10 cellular contexts compared by ENCODE assay signal in genomic region chr1:228142616-228143203, GRCh38. TPM values are rescaled to one million over a fixed set of nuclear protein-coding genes. Genes with fewer than 3 reads are reported as not detected.
DNase-seq lines count a peak whose midpoint lies in the region; ATAC-seq, FAIRE-seq and TF ChIP-seq lines count a peak whose summit lies in the region.
"Had no signal": no experiment of that assay in that cellular context is flagged by ENCODE, and none has a peak within 500 bp of the region (broad histone marks: within the 10 kb centered on the region; RNA-seq: fewer than 3 reads in every experiment).

No MANE protein-coding gene starts in this region.

- no peak overlapping the region for H2AFZ ChIP-seq in K562 (ENCODE audit: low read depth, low read length)

- peaks cover 76% of the 10 kb centered on the region for H3K79me2 ChIP-seq in K562 (ENCODE audit: control insufficient read depth, insufficient read depth, low read length)

- peaks cover 68% of the 10 kb centered on the region for H4K20me1 ChIP-seq in K562 (replicated peaks; ENCODE audit: control insufficient read depth, insufficient read depth, low read length)

- WGBS in K562 (ENCODE audit: insufficient coverage, low coverage, missing lambda C conversion rate), result 83% methylated on average over 10 of the region's 15 CpGs

- no peaks in the 10 kb centered on the region for H3K36me3 Mint-ChIP-seq in natural killer cell

- peak overlapping the region; percentile 95 to 96 for H3K27ac Mint-ChIP-seq in natural killer cell

- H3K9me3 ChIP-seq in K562 (replicated peaks; ENCODE audit: control insufficient read depth, insufficient read depth, low read depth, low read length), result no peaks in the 10 kb centered on the region
- no peaks in the 10 kb centered on the region for H3K9me3 ChIP-seq in vagina

- ATAC-seq in Right ventricle myocardium inferior (no peak), Right ventricle myocardium superior (ENCODE audit: poor library complexity) (no peak), K562 (no peak), natural killer cell (no peak)

- intact Hi-C loops in Right ventricle myocardium inferior (cut with DNase I), result no loop called here
- intact Hi-C loops in Right ventricle myocardium superior (cut with DNase I), result no loop called here
- intact Hi-C loops in K562 (cut with micrococcal nuclease), result no loop called here
- intact Hi-C loops in natural killer cell (cut with micrococcal nuclease), result no loop called here
- intact Hi-C loops in vagina (cut with DNase I), result loop anchor here (5.0 kb wide), 1 partner anchor 265 kb away; the partner anchor contains the start of gene TRIM11

- no peak for TF ChIP-seq RAD21 in K562 (CRISPR knock-in tag; conservative IDR thresholded peaks at IDR 0.05 in 1 of 2, IDR thresholded peaks at IDR 0.05 in 1 of 2)

- peaks cover 61 to 88% of the 10 kb centered on the region in 2 experiments for H3K4me1 ChIP-seq in K562 (replicated peaks in 1 of 2; ENCODE audit: control insufficient read depth in 2 of 2, insufficient read depth in 2 of 2, low read length in 2 of 2)
- H3K4me1 ChIP-seq in vagina, result peaks cover 65% of the 10 kb centered on the region

- H3K4me1 Mint-ChIP-seq in natural killer cell, result peaks cover 22 to 51% of the 10 kb centered on the region in 2 donors

- TF ChIP-seq EP300 in K562 (IDR thresholded peaks at IDR 0.05; ENCODE audit: low read length), result no peak

- peak; percentile 59 for DNase-seq in Right ventricle myocardium inferior (ENCODE audit: missing footprints)
- DNase-seq in Right ventricle myocardium superior, result no peak
- no peak for DNase-seq in K562 (ENCODE audit: extremely low read depth in 1 of 4, low spot score in 3 of 4)
- no peak for DNase-seq in natural killer cell
- DNase-seq in vagina (ENCODE audit: extremely low spot score in 2 of 2), result peak in 1 of 2 donors; percentile 88
- no peak for DNase-seq in MV-4-11 (lab: John Stamatoyannopoulos, UW)
- DNase-seq in brain microvascular endothelial cell, result no peak
- DNase-seq in EL, result no peak
- DNase-seq: activated gamma-delta T cell treated with Interleukin-2 at 50 U/mL for 16 hours, RPMI8226 had no signal

- in situ Hi-C loops in K562 (cut with MboI) (no loop called here), brain microvascular endothelial cell (cut with HindIII; ENCODE audit: low pct_ligation_motif_present, low sequenced_read_pairs) (no loop called here)

- H3K36me3 ChIP-seq in K562 (ENCODE audit: control insufficient read depth, insufficient read depth, low read length) (peaks cover 43% of the 10 kb centered on the region; the same call in 2 of the 3 replicates), vagina (peaks cover 0 to 16% of the 10 kb centered on the region in 2 donors), brain microvascular endothelial cell (replicated peaks) (peaks cover 7% of the 10 kb centered on the region)

- no peaks in the 10 kb centered on the region for H3K27me3 Mint-ChIP-seq in natural killer cell (ENCODE audit: low read depth in 2 of 2)

- POLR2A ChIA-PET in K562 (lab: Yijun Ruan, JAX), result interaction anchor here (0.7 to 6.0 kb wide), 11 partner anchors 8 to 225 kb away, joined by 3 to 47 read pairs (median 3); partner anchors contain the start of genes IBA57 and MRPL55

- FAIRE-seq in K562 (lab: Jason Lieb, UNC), result no peak

- H3K27me3 ChIP-seq in K562 (ENCODE audit: control insufficient read depth in 2 of 2, insufficient read depth in 2 of 2, low read length in 2 of 2) (no peaks in the 10 kb centered on the region), vagina (no peaks in the 10 kb centered on the region), brain microvascular endothelial cell (replicated peaks) (no peaks in the 10 kb centered on the region)

- H3K4me3 Mint-ChIP-seq in natural killer cell, result peak overlapping the region; percentile 70

- peaks cover 24% of the 10 kb centered on the region for H3K9me1 ChIP-seq in K562 (ENCODE audit: control insufficient read depth, insufficient read depth, low read length)

- H3K27ac ChIP-seq in K562 (ENCODE audit: extremely low read depth, low read depth, low read length) (peak overlapping the region; percentile 8; the same call in 1 of the 3 replicates), vagina (peak overlapping the region; percentile 96), brain microvascular endothelial cell (no peak overlapping the region)

- no peak overlapping the region for H3K4me3 ChIP-seq in K562
- H3K4me3 ChIP-seq in vagina, result peak overlapping the region; percentile 78 to 89
- no peak overlapping the region for H3K4me3 ChIP-seq in brain microvascular endothelial cell (ENCODE audit: low read depth, low read length)

- peak overlapping the region; percentile 92; the same call in 1 of the 2 replicates for H3K4me2 ChIP-seq in K562 (ENCODE audit: insufficient read depth, low read length)

- TF ChIP-seq CTCF in K562 (IDR thresholded peaks at IDR 0.05 in 2 of 3, conservative IDR thresholded peaks at IDR 0.05 in 1 of 3; ENCODE audit: insufficient read depth in 2 of 3, low read depth in 1 of 3, low read length in 3 of 3) (no peak), natural killer cell (IDR thresholded peaks at IDR 0.05) (no peak), vagina (IDR thresholded peaks at IDR 0.05) (no peak), brain microvascular endothelial cell (IDR thresholded peaks at IDR 0.05; ENCODE audit: low read depth, low read length, missing control alignments) (no peak)

- no TSS peak for BruUV-seq in K562 (replicated peaks; lab: Mats Ljungman, UMichigan)

- peak overlapping the region; percentile 7 to 98; a peak in 3 of 4 replicates for H3K9ac ChIP-seq in K562 (ENCODE audit: insufficient read depth in 1 of 2, low read depth in 2 of 2, low read length in 2 of 2)

- CTCF ChIA-PET in K562 (lab: Yijun Ruan, JAX; ENCODE audit: low intra/inter-chr PET ratio), result no interaction called here

- H3K9me3 Mint-ChIP-seq in natural killer cell, result no peaks in the 10 kb centered on the region

- TF ChIP-seq POLR2A in K562 (conservative IDR thresholded peaks at IDR 0.05) (no peak), vagina (IDR thresholded peaks at IDR 0.05) (no peak)

RNA-seq across cellular contexts. Expression of gene GUK1, which starts 2.6 kb away (rescaled TPM):
- total RNA-seq in Right ventricle myocardium inferior (162 TPM), Right ventricle myocardium superior (143 TPM), K562 (2014; rRNA removed) (331 and 360 TPM in 2 replicates), K562 (2014; rRNA removed; fragmentation: Illumina TruSeq; extraction: Trizol) (31.6 and 42.7 TPM in 2 replicates), K562 (2015; rRNA removed; fragmentation: Illumina TruSeq; extraction: Trizol) (129 and 132 TPM in 2 replicates), K562 (2021) (228 and 233 TPM in 2 replicates), natural killer cell (100 to 1,000 TPM; 292 to 313 (median 308) TPM), vagina (299 TPM)
- 206 and 587 TPM in 2 replicates for total RNA-seq in K562 (2011; cell fraction: chromatin; rRNA removed; ENCODE audit: low replicate concordance)
- total RNA-seq in K562 (2011; cell fraction: nucleolus; rRNA removed), result 479 and 565 TPM in 2 replicates
- 351 and 369 TPM in 2 replicates for total RNA-seq in K562 (2011; cell fraction: nucleoplasm; rRNA removed)
- polyA plus RNA-seq in K562 (2011; rRNA removed) (192 and 244 TPM in 2 replicates), K562 (2014; fragmentation: Illumina TruSeq; extraction: Trizol) (44.3 and 143 TPM in 2 replicates), K562 (2014; fragmentation: Nextera tagmentation; extraction: Ambion mirVana) (10 to 100 TPM in 1 of 2 experiments, 1 to 10 TPM in 1; 7.0 to 18.1 TPM), K562 (2014; rRNA removed) (285 and 338 TPM in 2 replicates)
- polyA plus RNA-seq in K562 (2011; cell fraction: cytosol; rRNA removed), result 357 and 647 TPM in 2 replicates
- polyA plus RNA-seq in K562 (2011; cell fraction: nucleus; rRNA removed), result 690 and 902 TPM in 2 replicates
- polyA plus RNA-seq in K562 (2012), result 198 and 243 TPM in 2 replicates
- polyA minus RNA-seq in K562 (2011; rRNA and poly(A)+ RNA removed), result 38.4 and 72.5 TPM in 2 replicates
- polyA minus RNA-seq in K562 (2011; cell fraction: cytosol; rRNA and poly(A)+ RNA removed), result 79.7 and 95.8 TPM in 2 replicates
- 159 and 171 TPM in 2 replicates for polyA minus RNA-seq in K562 (2011; cell fraction: nucleus; rRNA and poly(A)+ RNA removed)

RNA-seq across cellular contexts. Expression of gene GJC2, which starts 7.0 kb away (rescaled TPM):
- 1.6 TPM for total RNA-seq in Right ventricle myocardium inferior
- 1.6 TPM for total RNA-seq in Right ventricle myocardium superior
- 0.53 and 1.4 TPM in 2 replicates for total RNA-seq in K562 (2011; cell fraction: chromatin; rRNA removed; ENCODE audit: low replicate concordance)
- total RNA-seq in K562 (2011; cell fraction: nucleolus; rRNA removed), result 1.2 and 2.2 TPM in 2 replicates
- total RNA-seq in K562 (2011; cell fraction: nucleoplasm; rRNA removed), result 0.59 and 0.69 TPM in 2 replicates
- total RNA-seq in K562 (2014; rRNA removed), result 0.32 and 0.86 TPM in 2 replicates
- 0.11 and 0.16 TPM in 2 replicates for total RNA-seq in K562 (2014; rRNA removed; fragmentation: Illumina TruSeq; extraction: Trizol)
- total RNA-seq in K562 (2015; rRNA removed; fragmentation: Illumina TruSeq; extraction: Trizol), result 0.11 and 0.22 TPM in 2 replicates
- 0.62 and 0.69 TPM in 2 replicates for total RNA-seq in K562 (2021)
- polyA plus RNA-seq in K562 (2011; rRNA removed), result 0.08 and 0.20 TPM in 2 replicates
- polyA plus RNA-seq in K562 (2011; cell fraction: cytosol; rRNA removed), result 0.10 and 0.61 TPM in 2 replicates
- polyA plus RNA-seq in K562 (2011; cell fraction: nucleus; rRNA removed), result 0.29 and 1.1 TPM in 2 replicates
- 0.39 and 0.47 TPM in 2 replicates for polyA plus RNA-seq in K562 (2012)
- 0.06 and 0.12 TPM in 2 replicates for polyA plus RNA-seq in K562 (2014; fragmentation: Illumina TruSeq; extraction: Trizol)
- polyA plus RNA-seq in K562 (2014; fragmentation: Nextera tagmentation; extraction: Ambion mirVana), result not detected
- 0.03 and 0.36 TPM in 2 replicates for polyA plus RNA-seq in K562 (2014; rRNA removed)
- polyA minus RNA-seq in K562 (2011; rRNA and poly(A)+ RNA removed), result 0.09 and 0.18 TPM in 2 replicates
- 0.57 TPM in 1 of 2 replicates, not detected in the other for polyA minus RNA-seq in K562 (2011; cell fraction: cytosol; rRNA and poly(A)+ RNA removed)
- 0.40 and 0.44 TPM in 2 replicates for polyA minus RNA-seq in K562 (2011; cell fraction: nucleus; rRNA and poly(A)+ RNA removed)
- total RNA-seq in natural killer cell, result 1 to 10 TPM; 1.0 to 2.2 (median 1.7) TPM
- 4.4 TPM for total RNA-seq in vagina

RNA-seq across cellular contexts. Expression of gene IBA57, which starts 22.9 kb away (rescaled TPM):
- 12.7 TPM for total RNA-seq in Right ventricle myocardium inferior
- 14.8 TPM for total RNA-seq in Right ventricle myocardium superior
- total RNA-seq in K562 (2011; cell fraction: chromatin; rRNA removed; ENCODE audit: low replicate concordance), result 6.2 and 10.7 TPM in 2 replicates
- total RNA-seq in K562 (2011; cell fraction: nucleolus; rRNA removed), result 8.3 and 8.9 TPM in 2 replicates
- total RNA-seq in K562 (2011; cell fraction: nucleoplasm; rRNA removed), result 6.8 and 8.3 TPM in 2 replicates
- total RNA-seq in K562 (2014; rRNA removed), result 9.0 and 16.8 TPM in 2 replicates
- 1.8 and 1.9 TPM in 2 replicates for total RNA-seq in K562 (2014; rRNA removed; fragmentation: Illumina TruSeq; extraction: Trizol)
- 2.9 and 4.1 TPM in 2 replicates for total RNA-seq in K562 (2015; rRNA removed; fragmentation: Illumina TruSeq; extraction: Trizol)
- 14.1 and 15.5 TPM in 2 replicates for total RNA-seq in K562 (2021)
- polyA plus RNA-seq in K562 (2011; rRNA removed), result 2.7 and 5.6 TPM in 2 replicates
- polyA plus RNA-seq in K562 (2011; cell fraction: cytosol; rRNA removed), result 4.2 and 11.4 TPM in 2 replicates
- polyA plus RNA-seq in K562 (2011; cell fraction: nucleus; rRNA removed), result 4.0 and 5.9 TPM in 2 replicates
- 4.8 and 6.7 TPM in 2 replicates for polyA plus RNA-seq in K562 (2012)
- polyA plus RNA-seq in K562 (2014; fragmentation: Illumina TruSeq; extraction: Trizol), result 1.9 and 5.9 TPM in 2 replicates
- 1 to 10 TPM in 1 of 2 experiments, under 1 TPM in 1; 0.77 to 1.0 TPM for polyA plus RNA-seq in K562 (2014; fragmentation: Nextera tagmentation; extraction: Ambion mirVana)
- polyA plus RNA-seq in K562 (2014; rRNA removed), result 6.9 and 9.0 TPM in 2 replicates
- 1.9 and 2.1 TPM in 2 replicates for polyA minus RNA-seq in K562 (2011; rRNA and poly(A)+ RNA removed)
- 7.1 and 8.0 TPM in 2 replicates for polyA minus RNA-seq in K562 (2011; cell fraction: cytosol; rRNA and poly(A)+ RNA removed)
- 3.4 and 3.7 TPM in 2 replicates for polyA minus RNA-seq in K562 (2011; cell fraction: nucleus; rRNA and poly(A)+ RNA removed)
- 10 to 100 TPM; 13.3 to 14.1 (median 13.8) TPM for total RNA-seq in natural killer cell
- 3.4 TPM for total RNA-seq in vagina

RNA-seq across cellular contexts. Expression of gene MRPL55, which starts 33.6 kb away (rescaled TPM):
- 57.0 TPM for total RNA-seq in Right ventricle myocardium inferior
- total RNA-seq in Right ventricle myocardium superior, result 65.6 TPM
- 49.1 and 124 TPM in 2 replicates for total RNA-seq in K562 (2011; cell fraction: chromatin; rRNA removed; ENCODE audit: low replicate concordance)
- total RNA-seq in K562 (2011; cell fraction: nucleolus; rRNA removed), result 125 and 127 TPM in 2 replicates
- total RNA-seq in K562 (2011; cell fraction: nucleoplasm; rRNA removed), result 91.0 and 99.2 TPM in 2 replicates
- 228 and 230 TPM in 2 replicates for total RNA-seq in K562 (2014; rRNA removed)
- total RNA-seq in K562 (2014; rRNA removed; fragmentation: Illumina TruSeq; extraction: Trizol), result 26.7 and 47.2 TPM in 2 replicates
- 83.8 and 90.1 TPM in 2 replicates for total RNA-seq in K562 (2015; rRNA removed; fragmentation: Illumina TruSeq; extraction: Trizol)
- total RNA-seq in K562 (2021), result 112 and 120 TPM in 2 replicates
- polyA plus RNA-seq in K562 (2011; rRNA removed), result 65.9 and 115 TPM in 2 replicates
- 142 and 334 TPM in 2 replicates for polyA plus RNA-seq in K562 (2011; cell fraction: cytosol; rRNA removed)
- 277 and 406 TPM in 2 replicates for polyA plus RNA-seq in K562 (2011; cell fraction: nucleus; rRNA removed)
- polyA plus RNA-seq in K562 (2012), result 90.3 and 111 TPM in 2 replicates
- polyA plus RNA-seq in K562 (2014; fragmentation: Illumina TruSeq; extraction: Trizol), result 81.0 and 93.0 TPM in 2 replicates
- polyA plus RNA-seq in K562 (2014; fragmentation: Nextera tagmentation; extraction: Ambion mirVana), result 10 to 100 TPM; 34.9 to 77.0 TPM
- 154 and 166 TPM in 2 replicates for polyA plus RNA-seq in K562 (2014; rRNA removed)
- 25.6 and 46.0 TPM in 2 replicates for polyA minus RNA-seq in K562 (2011; rRNA and poly(A)+ RNA removed)
- polyA minus RNA-seq in K562 (2011; cell fraction: cytosol; rRNA and poly(A)+ RNA removed), result 61.9 and 66.6 TPM in 2 replicates
- 48.2 and 76.1 TPM in 2 replicates for polyA minus RNA-seq in K562 (2011; cell fraction: nucleus; rRNA and poly(A)+ RNA removed)
- 10 to 100 TPM; 50.0 to 70.6 (median 64.1) TPM for total RNA-seq in natural killer cell
- total RNA-seq in vagina, result 73.7 TPM

RNA-seq across cellular contexts. Expression of gene C1orf35, which starts 39.6 kb away (rescaled TPM):
- total RNA-seq in Right ventricle myocardium inferior (6.0 TPM), Right ventricle myocardium superior (7.3 TPM), K562 (2014; rRNA removed) (42.2 and 50.8 TPM in 2 replicates), K562 (2014; rRNA removed; fragmentation: Illumina TruSeq; extraction: Trizol) (4.9 and 8.3 TPM in 2 replicates), K562 (2015; rRNA removed; fragmentation: Illumina TruSeq; extraction: Trizol) (18.9 and 23.2 TPM in 2 replicates), K562 (2021) (38.2 and 41.8 TPM in 2 replicates), natural killer cell (10 to 100 TPM; 18.9 to 21.6 (median 19.6) TPM), vagina (14.7 TPM)
- total RNA-seq in K562 (2011; cell fraction: chromatin; rRNA removed; ENCODE audit: low replicate concordance), result 16.4 and 31.0 TPM in 2 replicates
- total RNA-seq in K562 (2011; cell fraction: nucleolus; rRNA removed), result 27.0 and 28.6 TPM in 2 replicates
- 20.4 and 20.5 TPM in 2 replicates for total RNA-seq in K562 (2011; cell fraction: nucleoplasm; rRNA removed)
- polyA plus RNA-seq in K562 (2011; rRNA removed) (10.8 and 15.6 TPM in 2 replicates), K562 (2014; fragmentation: Illumina TruSeq; extraction: Trizol) (12.5 and 20.9 TPM in 2 replicates), K562 (2014; fragmentation: Nextera tagmentation; extraction: Ambion mirVana) (1 to 10 TPM; 3.2 to 3.8 TPM), K562 (2014; rRNA removed) (34.3 and 48.7 TPM in 2 replicates)
- polyA plus RNA-seq in K562 (2011; cell fraction: cytosol; rRNA removed), result 12.7 and 22.3 TPM in 2 replicates
- 44.7 and 65.7 TPM in 2 replicates for polyA plus RNA-seq in K562 (2011; cell fraction: nucleus; rRNA removed)
- polyA plus RNA-seq in K562 (2012), result 28.9 and 30.6 TPM in 2 replicates
- polyA minus RNA-seq in K562 (2011; rRNA and poly(A)+ RNA removed), result 1.9 and 2.0 TPM in 2 replicates
- polyA minus RNA-seq in K562 (2011; cell fraction: cytosol; rRNA and poly(A)+ RNA removed), result 2.3 and 5.9 TPM in 2 replicates
- 6.9 and 8.2 TPM in 2 replicates for polyA minus RNA-seq in K562 (2011; cell fraction: nucleus; rRNA and poly(A)+ RNA removed)

Comparison
In these comparisons a context has a peak if more than half of its experiments do, and no peak if none do; other contexts are left out.
1. H3K4me3 ChIP-seq: peak in vagina (2 of 2); none in K562 (single experiment) and brain microvascular endothelial cell (single experiment).